Comparison of ENCODE assay signal across 1 cellular context in the genomic region with DNA sequence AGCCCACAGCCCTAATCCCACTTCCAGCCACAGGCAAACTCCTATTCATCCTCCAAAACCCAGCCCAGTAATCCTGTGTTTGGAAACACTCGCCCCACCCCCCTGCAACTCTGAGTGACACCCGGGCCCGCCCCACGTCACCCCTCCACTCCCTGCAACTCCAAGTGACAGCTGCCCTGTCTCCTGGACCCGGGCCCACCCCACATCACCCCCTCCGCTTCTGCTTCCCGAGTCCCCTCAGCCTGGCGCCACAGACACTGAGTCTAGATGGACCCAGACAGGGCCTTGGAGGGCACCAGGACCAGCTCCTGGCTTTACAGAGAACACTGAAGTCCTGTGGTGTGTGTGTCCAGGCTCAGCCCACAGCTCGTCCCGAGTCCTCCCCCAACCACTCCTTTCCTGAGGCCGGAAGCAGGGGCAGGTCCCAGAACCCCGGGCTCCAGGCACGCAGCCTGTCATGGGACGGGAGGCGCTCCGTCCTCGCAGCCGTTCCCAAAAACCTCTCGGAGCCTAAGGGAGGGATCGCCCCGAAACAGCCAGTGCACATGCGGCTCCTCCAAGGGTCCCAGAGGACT.
TF ChIP-seq lines count a peak whose summit lies in the region.

No MANE protein-coding gene starts in this region.

TF ChIP-seq in HepG2, 621 proteins besides CTCF, POLR2A, EP300 and RAD21 (continued from another document and continues in another):
- TF ChIP-seq, protein P1, sequence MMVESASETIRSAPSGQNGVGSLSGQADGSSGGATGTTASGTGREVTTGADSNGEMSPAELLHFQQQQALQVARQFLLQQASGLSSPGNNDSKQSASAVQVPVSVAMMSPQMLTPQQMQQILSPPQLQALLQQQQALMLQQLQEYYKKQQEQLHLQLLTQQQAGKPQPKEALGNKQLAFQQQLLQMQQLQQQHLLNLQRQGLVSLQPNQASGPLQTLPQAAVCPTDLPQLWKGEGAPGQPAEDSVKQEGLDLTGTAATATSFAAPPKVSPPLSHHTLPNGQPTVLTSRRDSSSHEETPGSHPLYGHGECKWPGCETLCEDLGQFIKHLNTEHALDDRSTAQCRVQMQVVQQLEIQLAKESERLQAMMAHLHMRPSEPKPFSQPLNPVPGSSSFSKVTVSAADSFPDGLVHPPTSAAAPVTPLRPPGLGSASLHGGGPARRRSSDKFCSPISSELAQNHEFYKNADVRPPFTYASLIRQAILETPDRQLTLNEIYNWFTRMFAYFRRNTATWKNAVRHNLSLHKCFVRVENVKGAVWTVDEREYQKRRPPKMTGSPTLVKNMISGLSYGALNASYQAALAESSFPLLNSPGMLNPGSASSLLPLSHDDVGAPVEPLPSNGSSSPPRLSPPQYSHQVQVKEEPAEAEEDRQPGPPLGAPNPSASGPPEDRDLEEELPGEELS (CRISPR knock-in tag; IDR thresholded peaks at IDR 0.05): no peak
- no peak for TF ChIP-seq ZNF776 (CRISPR knock-in tag; IDR thresholded peaks at IDR 0.05)
- no peak for TF ChIP-seq ZNF562 (CRISPR knock-in tag; IDR thresholded peaks at IDR 0.05; ENCODE audit: borderline replicate concordance)
- 0 out of 2 replicates have a peak, but pooled peaks have one; percentile 29 for TF ChIP-seq KLF13 (CRISPR knock-in tag; IDR thresholded peaks at IDR 0.05)
- TF ChIP-seq KDM5B (CRISPR knock-in tag; IDR thresholded peaks at IDR 0.05; ENCODE audit: borderline replicate concordance): no peak
- TF ChIP-seq TGIF2 (CRISPR knock-in tag; IDR thresholded peaks at IDR 0.05): no peak
- TF ChIP-seq, protein P2, sequence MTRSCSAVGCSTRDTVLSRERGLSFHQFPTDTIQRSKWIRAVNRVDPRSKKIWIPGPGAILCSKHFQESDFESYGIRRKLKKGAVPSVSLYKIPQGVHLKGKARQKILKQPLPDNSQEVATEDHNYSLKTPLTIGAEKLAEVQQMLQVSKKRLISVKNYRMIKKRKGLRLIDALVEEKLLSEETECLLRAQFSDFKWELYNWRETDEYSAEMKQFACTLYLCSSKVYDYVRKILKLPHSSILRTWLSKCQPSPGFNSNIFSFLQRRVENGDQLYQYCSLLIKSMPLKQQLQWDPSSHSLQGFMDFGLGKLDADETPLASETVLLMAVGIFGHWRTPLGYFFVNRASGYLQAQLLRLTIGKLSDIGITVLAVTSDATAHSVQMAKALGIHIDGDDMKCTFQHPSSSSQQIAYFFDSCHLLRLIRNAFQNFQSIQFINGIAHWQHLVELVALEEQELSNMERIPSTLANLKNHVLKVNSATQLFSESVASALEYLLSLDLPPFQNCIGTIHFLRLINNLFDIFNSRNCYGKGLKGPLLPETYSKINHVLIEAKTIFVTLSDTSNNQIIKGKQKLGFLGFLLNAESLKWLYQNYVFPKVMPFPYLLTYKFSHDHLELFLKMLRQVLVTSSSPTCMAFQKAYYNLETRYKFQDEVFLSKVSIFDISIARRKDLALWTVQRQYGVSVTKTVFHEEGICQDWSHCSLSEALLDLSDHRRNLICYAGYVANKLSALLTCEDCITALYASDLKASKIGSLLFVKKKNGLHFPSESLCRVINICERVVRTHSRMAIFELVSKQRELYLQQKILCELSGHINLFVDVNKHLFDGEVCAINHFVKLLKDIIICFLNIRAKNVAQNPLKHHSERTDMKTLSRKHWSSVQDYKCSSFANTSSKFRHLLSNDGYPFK (CRISPR knock-in tag; IDR thresholded peaks at IDR 0.05; ENCODE audit: borderline replicate concordance): peak; percentile 24; the same call in 1 of the 2 replicates
- TF ChIP-seq ZNF790 (CRISPR knock-in tag; IDR thresholded peaks at IDR 0.05; ENCODE audit: borderline replicate concordance): no peak
- TF ChIP-seq, protein P3, sequence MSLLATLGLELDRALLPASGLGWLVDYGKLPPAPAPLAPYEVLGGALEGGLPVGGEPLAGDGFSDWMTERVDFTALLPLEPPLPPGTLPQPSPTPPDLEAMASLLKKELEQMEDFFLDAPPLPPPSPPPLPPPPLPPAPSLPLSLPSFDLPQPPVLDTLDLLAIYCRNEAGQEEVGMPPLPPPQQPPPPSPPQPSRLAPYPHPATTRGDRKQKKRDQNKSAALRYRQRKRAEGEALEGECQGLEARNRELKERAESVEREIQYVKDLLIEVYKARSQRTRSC (CRISPR knock-in tag; IDR thresholded peaks at IDR 0.05; ENCODE audit: low read depth): no peak
- no peak for TF ChIP-seq AHR (CRISPR knock-in tag; IDR thresholded peaks at IDR 0.05)
- 0 out of 2 replicates have a peak, but pooled peaks have one; percentile 3 for TF ChIP-seq ZNF232 (CRISPR knock-in tag; IDR thresholded peaks at IDR 0.05; ENCODE audit: borderline replicate concordance)
- TF ChIP-seq ASH2L (IDR thresholded peaks at IDR 0.05; ENCODE audit: insufficient read length, low read depth, low read length): no peak
- peak; percentile 45; the same call in 1 of the 2 replicates for TF ChIP-seq POLR2G (IDR thresholded peaks at IDR 0.05; ENCODE audit: low read depth, low read length)
- no peak for TF ChIP-seq FOXA1 (IDR thresholded peaks at IDR 0.05)
- TF ChIP-seq FOXA1 (CRISPR knock-in tag; IDR thresholded peaks at IDR 0.05): no peak
- TF ChIP-seq, protein P4, sequence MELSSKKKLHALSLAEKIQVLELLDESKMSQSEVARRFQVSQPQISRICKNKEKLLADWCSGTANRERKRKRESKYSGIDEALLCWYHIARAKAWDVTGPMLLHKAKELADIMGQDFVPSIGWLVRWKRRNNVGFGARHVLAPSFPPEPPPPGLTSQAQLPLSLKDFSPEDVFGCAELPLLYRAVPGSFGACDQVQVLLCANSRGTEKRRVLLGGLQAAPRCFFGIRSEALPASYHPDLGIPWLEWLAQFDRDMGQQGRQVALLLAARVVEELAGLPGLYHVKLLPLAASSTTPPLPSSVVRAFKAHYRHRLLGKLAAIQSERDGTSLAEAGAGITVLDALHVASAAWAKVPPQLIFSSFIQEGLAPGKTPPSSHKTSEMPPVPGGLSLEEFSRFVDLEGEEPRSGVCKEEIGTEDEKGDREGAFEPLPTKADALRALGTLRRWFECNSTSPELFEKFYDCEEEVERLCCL (CRISPR knock-in tag; IDR thresholded peaks at IDR 0.05; ENCODE audit: borderline replicate concordance): no peak
- TF ChIP-seq, protein P5, sequence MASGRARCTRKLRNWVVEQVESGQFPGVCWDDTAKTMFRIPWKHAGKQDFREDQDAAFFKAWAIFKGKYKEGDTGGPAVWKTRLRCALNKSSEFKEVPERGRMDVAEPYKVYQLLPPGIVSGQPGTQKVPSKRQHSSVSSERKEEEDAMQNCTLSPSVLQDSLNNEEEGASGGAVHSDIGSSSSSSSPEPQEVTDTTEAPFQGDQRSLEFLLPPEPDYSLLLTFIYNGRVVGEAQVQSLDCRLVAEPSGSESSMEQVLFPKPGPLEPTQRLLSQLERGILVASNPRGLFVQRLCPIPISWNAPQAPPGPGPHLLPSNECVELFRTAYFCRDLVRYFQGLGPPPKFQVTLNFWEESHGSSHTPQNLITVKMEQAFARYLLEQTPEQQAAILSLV (CRISPR knock-in tag; IDR thresholded peaks at IDR 0.05; ENCODE audit: borderline replicate concordance): 0 out of 2 replicates have a peak, but pooled peaks have one; percentile 15
- TF ChIP-seq, protein P6, sequence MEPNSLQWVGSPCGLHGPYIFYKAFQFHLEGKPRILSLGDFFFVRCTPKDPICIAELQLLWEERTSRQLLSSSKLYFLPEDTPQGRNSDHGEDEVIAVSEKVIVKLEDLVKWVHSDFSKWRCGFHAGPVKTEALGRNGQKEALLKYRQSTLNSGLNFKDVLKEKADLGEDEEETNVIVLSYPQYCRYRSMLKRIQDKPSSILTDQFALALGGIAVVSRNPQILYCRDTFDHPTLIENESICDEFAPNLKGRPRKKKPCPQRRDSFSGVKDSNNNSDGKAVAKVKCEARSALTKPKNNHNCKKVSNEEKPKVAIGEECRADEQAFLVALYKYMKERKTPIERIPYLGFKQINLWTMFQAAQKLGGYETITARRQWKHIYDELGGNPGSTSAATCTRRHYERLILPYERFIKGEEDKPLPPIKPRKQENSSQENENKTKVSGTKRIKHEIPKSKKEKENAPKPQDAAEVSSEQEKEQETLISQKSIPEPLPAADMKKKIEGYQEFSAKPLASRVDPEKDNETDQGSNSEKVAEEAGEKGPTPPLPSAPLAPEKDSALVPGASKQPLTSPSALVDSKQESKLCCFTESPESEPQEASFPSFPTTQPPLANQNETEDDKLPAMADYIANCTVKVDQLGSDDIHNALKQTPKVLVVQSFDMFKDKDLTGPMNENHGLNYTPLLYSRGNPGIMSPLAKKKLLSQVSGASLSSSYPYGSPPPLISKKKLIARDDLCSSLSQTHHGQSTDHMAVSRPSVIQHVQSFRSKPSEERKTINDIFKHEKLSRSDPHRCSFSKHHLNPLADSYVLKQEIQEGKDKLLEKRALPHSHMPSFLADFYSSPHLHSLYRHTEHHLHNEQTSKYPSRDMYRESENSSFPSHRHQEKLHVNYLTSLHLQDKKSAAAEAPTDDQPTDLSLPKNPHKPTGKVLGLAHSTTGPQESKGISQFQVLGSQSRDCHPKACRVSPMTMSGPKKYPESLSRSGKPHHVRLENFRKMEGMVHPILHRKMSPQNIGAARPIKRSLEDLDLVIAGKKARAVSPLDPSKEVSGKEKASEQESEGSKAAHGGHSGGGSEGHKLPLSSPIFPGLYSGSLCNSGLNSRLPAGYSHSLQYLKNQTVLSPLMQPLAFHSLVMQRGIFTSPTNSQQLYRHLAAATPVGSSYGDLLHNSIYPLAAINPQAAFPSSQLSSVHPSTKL (CRISPR knock-in tag; IDR thresholded peaks at IDR 0.05): no peak
- no peak for TF ChIP-seq ZNF235 (CRISPR knock-in tag; IDR thresholded peaks at IDR 0.05; ENCODE audit: borderline replicate concordance)
- no peak for TF ChIP-seq ZNF264 (CRISPR knock-in tag; IDR thresholded peaks at IDR 0.05)
- TF ChIP-seq, protein P7, sequence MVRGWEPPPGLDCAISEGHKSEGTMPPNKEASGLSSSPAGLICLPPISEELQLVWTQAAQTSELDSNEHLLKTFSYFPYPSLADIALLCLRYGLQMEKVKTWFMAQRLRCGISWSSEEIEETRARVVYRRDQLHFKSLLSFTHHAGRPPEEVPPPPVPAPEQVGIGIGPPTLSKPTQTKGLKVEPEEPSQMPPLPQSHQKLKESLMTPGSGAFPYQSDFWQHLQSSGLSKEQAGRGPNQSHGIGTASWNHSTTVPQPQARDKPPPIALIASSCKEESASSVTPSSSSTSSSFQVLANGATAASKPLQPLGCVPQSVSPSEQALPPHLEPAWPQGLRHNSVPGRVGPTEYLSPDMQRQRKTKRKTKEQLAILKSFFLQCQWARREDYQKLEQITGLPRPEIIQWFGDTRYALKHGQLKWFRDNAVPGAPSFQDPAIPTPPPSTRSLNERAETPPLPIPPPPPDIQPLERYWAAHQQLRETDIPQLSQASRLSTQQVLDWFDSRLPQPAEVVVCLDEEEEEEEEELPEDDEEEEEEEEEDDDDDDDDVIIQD (CRISPR knock-in tag; IDR thresholded peaks at IDR 0.05; ENCODE audit: low read depth): no peak
- no peak for TF ChIP-seq ATRX (CRISPR knock-in tag; IDR thresholded peaks at IDR 0.05; ENCODE audit: borderline replicate concordance)
- TF ChIP-seq ZNF605 (CRISPR knock-in tag; IDR thresholded peaks at IDR 0.05): no peak; the same call in 1 of the 2 replicates
- no peak for TF ChIP-seq ZNF660 (CRISPR knock-in tag; IDR thresholded peaks at IDR 0.05; ENCODE audit: borderline replicate concordance, low read depth)
- no peak for TF ChIP-seq ZNF234 (CRISPR knock-in tag; conservative IDR thresholded peaks at IDR 0.05)
- TF ChIP-seq, protein P8, sequence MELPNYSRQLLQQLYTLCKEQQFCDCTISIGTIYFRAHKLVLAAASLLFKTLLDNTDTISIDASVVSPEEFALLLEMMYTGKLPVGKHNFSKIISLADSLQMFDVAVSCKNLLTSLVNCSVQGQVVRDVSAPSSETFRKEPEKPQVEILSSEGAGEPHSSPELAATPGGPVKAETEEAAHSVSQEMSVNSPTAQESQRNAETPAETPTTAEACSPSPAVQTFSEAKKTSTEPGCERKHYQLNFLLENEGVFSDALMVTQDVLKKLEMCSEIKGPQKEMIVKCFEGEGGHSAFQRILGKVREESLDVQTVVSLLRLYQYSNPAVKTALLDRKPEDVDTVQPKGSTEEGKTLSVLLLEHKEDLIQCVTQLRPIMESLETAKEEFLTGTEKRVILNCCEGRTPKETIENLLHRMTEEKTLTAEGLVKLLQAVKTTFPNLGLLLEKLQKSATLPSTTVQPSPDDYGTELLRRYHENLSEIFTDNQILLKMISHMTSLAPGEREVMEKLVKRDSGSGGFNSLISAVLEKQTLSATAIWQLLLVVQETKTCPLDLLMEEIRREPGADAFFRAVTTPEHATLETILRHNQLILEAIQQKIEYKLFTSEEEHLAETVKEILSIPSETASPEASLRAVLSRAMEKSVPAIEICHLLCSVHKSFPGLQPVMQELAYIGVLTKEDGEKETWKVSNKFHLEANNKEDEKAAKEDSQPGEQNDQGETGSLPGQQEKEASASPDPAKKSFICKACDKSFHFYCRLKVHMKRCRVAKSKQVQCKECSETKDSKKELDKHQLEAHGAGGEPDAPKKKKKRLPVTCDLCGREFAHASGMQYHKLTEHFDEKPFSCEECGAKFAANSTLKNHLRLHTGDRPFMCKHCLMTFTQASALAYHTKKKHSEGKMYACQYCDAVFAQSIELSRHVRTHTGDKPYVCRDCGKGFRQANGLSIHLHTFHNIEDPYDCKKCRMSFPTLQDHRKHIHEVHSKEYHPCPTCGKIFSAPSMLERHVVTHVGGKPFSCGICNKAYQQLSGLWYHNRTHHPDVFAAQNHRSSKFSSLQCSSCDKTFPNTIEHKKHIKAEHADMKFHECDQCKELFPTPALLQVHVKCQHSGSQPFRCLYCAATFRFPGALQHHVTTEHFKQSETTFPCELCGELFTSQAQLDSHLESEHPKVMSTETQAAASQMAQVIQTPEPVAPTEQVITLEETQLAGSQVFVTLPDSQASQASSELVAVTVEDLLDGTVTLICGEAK (IDR thresholded peaks at IDR 0.05): no peak
- TF ChIP-seq, protein P8 (CRISPR knock-in tag; IDR thresholded peaks at IDR 0.05): no peak
- 0 out of 2 replicates have a peak, but pooled peaks have one; percentile 35 for TF ChIP-seq ZNF354B (CRISPR knock-in tag; IDR thresholded peaks at IDR 0.05)
- TF ChIP-seq ZNF768 (CRISPR knock-in tag; IDR thresholded peaks at IDR 0.05): no peak
- no peak for TF ChIP-seq SCMH1 (CRISPR knock-in tag; IDR thresholded peaks at IDR 0.05; ENCODE audit: borderline replicate concordance)
- no peak for TF ChIP-seq ZNF564 (CRISPR knock-in tag; IDR thresholded peaks at IDR 0.05)
